8 cellular contexts compared by ENCODE assay signal in the genomic region with DNA sequence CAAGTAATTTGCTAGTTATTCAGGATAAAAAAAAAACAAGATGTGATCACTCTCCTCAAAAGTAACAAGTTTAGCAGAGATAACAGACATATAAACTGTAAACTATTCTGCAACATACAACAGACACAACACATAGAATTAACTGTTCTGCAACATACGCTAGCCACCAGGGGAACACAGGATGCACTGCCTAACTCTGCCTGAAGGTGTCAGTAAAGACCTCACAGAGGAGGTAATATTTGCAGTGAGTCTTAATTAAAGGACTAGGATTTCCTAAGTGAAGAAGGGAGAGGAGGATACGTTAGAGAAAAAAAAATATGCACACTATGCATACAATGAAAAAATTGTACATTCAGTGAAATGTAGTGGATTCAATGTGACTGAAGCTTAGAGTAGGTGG.
DNase-seq lines count a peak whose midpoint lies in the region; ATAC-seq and TF ChIP-seq lines count a peak whose summit lies in the region.
"Not testable (repeated sequence)": the region's sequence is repeated elsewhere in the genome, so short reads cannot be mapped to it uniquely, and the experiment has no call there.

No MANE protein-coding gene starts in this region.

- DNase-seq in MG63 (peak; percentile 69), breast epithelium (ENCODE audit: low spot score in 2 of 2) (peak; percentile 59 to 67), type B pancreatic cell (ENCODE audit: extremely low spot score, unreplicated experiment) (peak; percentile 80)
- peak; percentile 58 to 77 for DNase-seq in activated CD8-positive, alpha-beta memory T cell treated with anti-CD3 and anti-CD28 coated beads for 4 hours (ENCODE audit: low read depth in 2 of 2)
- not testable (repeated sequence) for DNase-seq in kidney epithelial cell (ENCODE audit: low read depth)
- DNase-seq in stimulated activated CD4-positive, alpha-beta T cell treated with anti-CD3 and anti-CD28 coated beads, Interleukin-15, amount 100 ng/mL, for 24 hours = peak; percentile 84

- H3K27me3 Mint-ChIP-seq in type B pancreatic cell = not testable (repeated sequence)

- not testable (repeated sequence) for H3K27ac Mint-ChIP-seq in type B pancreatic cell

- not testable (repeated sequence) for H3K4me3 Mint-ChIP-seq in type B pancreatic cell

- H3K9me3 Mint-ChIP-seq in type B pancreatic cell = not testable (repeated sequence)

- ATAC-seq in GM18508 (IDR thresholded peaks at IDR 0.05; ENCODE audit: insufficient read depth, unreplicated experiment) (peak; percentile 76), HG02678 (IDR thresholded peaks at IDR 0.05; ENCODE audit: unreplicated experiment) (peak; percentile 91)

- H3K27ac ChIP-seq in breast epithelium = not testable (repeated sequence)

- not testable (repeated sequence) for H3K27me3 ChIP-seq in MG63; breast epithelium; kidney epithelial cell (ENCODE audit: control insufficient read depth, insufficient read depth, low read length)

- TF ChIP-seq CTCF in breast epithelium (IDR thresholded peaks at IDR 0.05) = not testable (repeated sequence)
- TF ChIP-seq CTCF in kidney epithelial cell (IDR thresholded peaks at IDR 0.05; ENCODE audit: insufficient read depth, low read length, poor library complexity, severe bottlenecking) (peak; percentile 30), type B pancreatic cell (conservative IDR thresholded peaks at IDR 0.05) (peak; percentile 69)

- not testable (repeated sequence) for H3K9me3 ChIP-seq in MG63, breast epithelium

- H3K4me3 ChIP-seq in MG63; breast epithelium; kidney epithelial cell (ENCODE audit: low read depth, low read length): not testable (repeated sequence)

- not testable (repeated sequence) for H3K36me3 Mint-ChIP-seq in type B pancreatic cell

- intact Hi-C loops in breast epithelium (cut with DNase I; ENCODE audit: low total_unique reads) = not testable (repeated sequence)

- H3K4me1 Mint-ChIP-seq in type B pancreatic cell (ENCODE audit: unreplicated experiment) = not testable (repeated sequence)

- H3K4me1 ChIP-seq in breast epithelium = not testable (repeated sequence)

- not testable (repeated sequence) for H3K36me3 ChIP-seq in MG63; breast epithelium; kidney epithelial cell (ENCODE audit: control insufficient read depth, insufficient read depth, low read length)

- TF ChIP-seq POLR2A in breast epithelium (IDR thresholded peaks at IDR 0.05) = not testable (repeated sequence)
